11 cellular contexts compared by ENCODE assay signal in genomic region chr2:233118601-233119000, GRCh38. TPM values are rescaled to one million over a fixed set of nuclear protein-coding genes. Genes with fewer than 3 reads are reported as not detected.
DNase-seq lines count a peak whose midpoint lies in the region; ATAC-seq and TF ChIP-seq lines count a peak whose summit lies in the region.
"Had no signal": no experiment of that assay in that cellular context is flagged by ENCODE, and none has a peak within 500 bp of the region (broad histone marks: within the 10 kb centered on the region; RNA-seq: fewer than 3 reads in every experiment).

No MANE protein-coding gene starts in this region.

- TF ChIP-seq CTCF in sigmoid colon (IDR thresholded peaks at IDR 0.05): no peak
- no peak for TF ChIP-seq CTCF in type B pancreatic cell (conservative IDR thresholded peaks at IDR 0.05)

- no peak for TF ChIP-seq EP300 in sigmoid colon (IDR thresholded peaks at IDR 0.05)

- WGBS in sigmoid colon, 2 donors: 84 to 88% methylated on average over 10 of the region's 10 CpGs

- no peak overlapping the region for H3K4me3 Mint-ChIP-seq in activated T-cell treated with anti-CD3 and anti-CD28 coated beads, Interleukin-2, amount 50 U/mL, for 72 hours
- no peak overlapping the region for H3K4me3 Mint-ChIP-seq in activated T-cell treated with anti-CD3 and anti-CD28 coated beads, Interleukin-2, amount 50 U/mL, for 4 hours
- H3K4me3 Mint-ChIP-seq in effector memory CD8-positive, alpha-beta T cell: peak overlapping the region; percentile 42 to 59
- H3K4me3 Mint-ChIP-seq in type B pancreatic cell: no peak overlapping the region
- H3K4me3 Mint-ChIP-seq: endodermal cell had no signal

- H3K27me3 Mint-ChIP-seq in activated T-cell treated with anti-CD3 and anti-CD28 coated beads, Interleukin-2, amount 50 U/mL, for 72 hours (ENCODE audit: low read depth): no peaks in the 10 kb centered on the region
- H3K27me3 Mint-ChIP-seq in activated T-cell treated with anti-CD3 and anti-CD28 coated beads, Interleukin-2, amount 50 U/mL, for 4 hours (ENCODE audit: low read depth): no peaks in the 10 kb centered on the region
- no peaks in the 10 kb centered on the region for H3K27me3 Mint-ChIP-seq in effector memory CD8-positive, alpha-beta T cell
- H3K27me3 Mint-ChIP-seq in type B pancreatic cell: no peaks in the 10 kb centered on the region

- H3K4me1 Mint-ChIP-seq in activated T-cell treated with anti-CD3 and anti-CD28 coated beads, Interleukin-2, amount 50 U/mL, for 72 hours (ENCODE audit: low read depth): peaks cover 54% of the 10 kb centered on the region
- peaks cover 60% of the 10 kb centered on the region for H3K4me1 Mint-ChIP-seq in activated T-cell treated with anti-CD3 and anti-CD28 coated beads, Interleukin-2, amount 50 U/mL, for 4 hours (ENCODE audit: low read depth)
- H3K4me1 Mint-ChIP-seq in effector memory CD8-positive, alpha-beta T cell (ENCODE audit: low read depth in 2 of 2): peaks cover 64% of the 10 kb centered on the region in 2 donors
- peaks cover 4% of the 10 kb centered on the region for H3K4me1 Mint-ChIP-seq in type B pancreatic cell (ENCODE audit: unreplicated experiment)

- peak overlapping the region; percentile 85 for H3K27ac Mint-ChIP-seq in activated T-cell treated with anti-CD3 and anti-CD28 coated beads, Interleukin-2, amount 50 U/mL, for 72 hours
- H3K27ac Mint-ChIP-seq in effector memory CD8-positive, alpha-beta T cell: peak overlapping the region; percentile 86 to 96
- H3K27ac Mint-ChIP-seq in type B pancreatic cell: no peak overlapping the region
- H3K27ac Mint-ChIP-seq: endodermal cell had no signal

- TF ChIP-seq POLR2A in sigmoid colon (IDR thresholded peaks at IDR 0.05): no peak

- no peaks in the 10 kb centered on the region for H3K4me1 ChIP-seq in sigmoid colon

- H3K27me3 ChIP-seq in sigmoid colon: no peaks in the 10 kb centered on the region

- intact Hi-C loops in sigmoid colon (cut with DNase I): no loop called here

- no peak overlapping the region for H3K4me3 ChIP-seq in sigmoid colon

- no peak for ATAC-seq in activated T-cell treated with anti-CD3 and anti-CD28 coated beads, Interleukin-2, amount 50 U/mL, for 72 hours (replicated peaks in 1 of 2)
- no peak for ATAC-seq in activated T-cell treated with anti-CD3 and anti-CD28 coated beads, Interleukin-2, amount 50 U/mL, for 4 hours
- no peak for ATAC-seq in effector memory CD8-positive, alpha-beta T cell (replicated peaks)
- no peak for ATAC-seq in GM18867 (IDR thresholded peaks at IDR 0.05; ENCODE audit: unreplicated experiment)

- peaks cover 55% of the 10 kb centered on the region for H3K36me3 ChIP-seq in KOPT-K1 (ENCODE audit: insufficient read depth, low read length)
- no peaks in the 10 kb centered on the region for H3K36me3 ChIP-seq in sigmoid colon

- H3K9me3 ChIP-seq in KOPT-K1 (ENCODE audit: insufficient read depth, low read length, poor library complexity, severe bottlenecking) (no peaks in the 10 kb centered on the region), sigmoid colon (no peaks in the 10 kb centered on the region)

- H3K36me3 Mint-ChIP-seq in activated T-cell treated with anti-CD3 and anti-CD28 coated beads, Interleukin-2, amount 50 U/mL, for 72 hours (ENCODE audit: insufficient read depth in 2 of 2): peaks cover 9 to 23% of the 10 kb centered on the region in 2 donors
- peaks cover 19% of the 10 kb centered on the region for H3K36me3 Mint-ChIP-seq in activated T-cell treated with anti-CD3 and anti-CD28 coated beads, Interleukin-2, amount 50 U/mL, for 4 hours (ENCODE audit: insufficient read depth)
- peaks cover 52% of the 10 kb centered on the region for H3K36me3 Mint-ChIP-seq in effector memory CD8-positive, alpha-beta T cell (ENCODE audit: insufficient read depth)
- no peaks in the 10 kb centered on the region for H3K36me3 Mint-ChIP-seq in type B pancreatic cell

- H3K27ac ChIP-seq in KOPT-K1 (ENCODE audit: low read depth, low read length, poor library complexity, severe bottlenecking) (peak overlapping the region; percentile 7), sigmoid colon (no peak overlapping the region)

- DNase-seq in activated T-cell treated with anti-CD3 and anti-CD28 coated beads, Interleukin-2, amount 50 U/mL, for 72 hours: no peak
- no peak for DNase-seq in activated T-cell treated with anti-CD3 and anti-CD28 coated beads, Interleukin-2, amount 50 U/mL, for 4 hours
- no peak for DNase-seq in effector memory CD8-positive, alpha-beta T cell
- DNase-seq in sigmoid colon (peak; percentile 52), type B pancreatic cell (ENCODE audit: extremely low spot score, unreplicated experiment) (no peak), glomerular visceral epithelial cell (ENCODE audit: extremely low spot score) (no peak)
- DNase-seq: ACHN, endodermal cell, hypothalamus had no signal

- no peaks in the 10 kb centered on the region for H3K9me3 Mint-ChIP-seq in activated T-cell treated with anti-CD3 and anti-CD28 coated beads, Interleukin-2, amount 50 U/mL, for 72 hours
- no peaks in the 10 kb centered on the region for H3K9me3 Mint-ChIP-seq in activated T-cell treated with anti-CD3 and anti-CD28 coated beads, Interleukin-2, amount 50 U/mL, for 4 hours
- no peaks in the 10 kb centered on the region for H3K9me3 Mint-ChIP-seq in effector memory CD8-positive, alpha-beta T cell
- peaks cover 7% of the 10 kb centered on the region for H3K9me3 Mint-ChIP-seq in type B pancreatic cell
- H3K9me3 Mint-ChIP-seq: endodermal cell had no signal

RNA-seq across cellular contexts. Expression of gene INPP5D, which starts 58.5 kb away (rescaled TPM):
- 10 to 100 TPM; 64.8 to 69.3 TPM for total RNA-seq in activated T-cell treated with anti-CD3 and anti-CD28 coated beads, Interleukin-2, amount 50 U/mL, for 72 hours
- 10 to 100 TPM; 31.2 to 35.5 (median 31.7) TPM for total RNA-seq in activated T-cell treated with anti-CD3 and anti-CD28 coated beads, Interleukin-2, amount 50 U/mL, for 4 hours
- total RNA-seq in sigmoid colon: 10 to 100 TPM in 1 of 4 donors, 1 to 10 TPM in 3; 6.4 to 20.8 (median 9.4) TPM
- 10 to 100 TPM in 1 of 3 donors, 1 to 10 TPM in 2; 4.2 to 44.8 (median 4.4) TPM for polyA plus RNA-seq in sigmoid colon
- 18.3 and 40.8 TPM in 2 replicates for total RNA-seq in type B pancreatic cell (ENCODE audit: low replicate concordance)

Comparison
In these comparisons a context has a peak if more than half of its experiments do, and no peak if none do; other contexts are left out.
1. H3K4me3 Mint-ChIP-seq: peak in effector memory CD8-positive, alpha-beta T cell (2 of 2); none in activated T-cell treated with anti-CD3 and anti-CD28 coated beads, Interleukin-2, amount 50 U/mL, for 72 hours (0 of 2), activated T-cell treated with anti-CD3 and anti-CD28 coated beads, Interleukin-2, amount 50 U/mL, for 4 hours (single experiment) and type B pancreatic cell (single experiment).